ENCODE assay signal across 1 cellular context in genomic region chr4:183658362-183659028, GRCh38.
TF ChIP-seq lines count a peak whose summit lies in the region.

No MANE protein-coding gene starts in this region.

TF ChIP-seq in HepG2, 621 proteins besides CTCF, POLR2A, EP300 and RAD21 (continued from another document and continues in another):
- TF ChIP-seq SNAPC5 (CRISPR knock-in tag; IDR thresholded peaks at IDR 0.05; ENCODE audit: borderline replicate concordance): no peak
- no peak for TF ChIP-seq ZNF24 (IDR thresholded peaks at IDR 0.05)
- TF ChIP-seq SALL2 (CRISPR knock-in tag; IDR thresholded peaks at IDR 0.05): 0 out of 2 replicates have a peak, but pooled peaks have one; percentile 19
- TF ChIP-seq ZNF629 (CRISPR knock-in tag; conservative IDR thresholded peaks at IDR 0.05): no peak; the same call in 1 of the 2 replicates
- 0 out of 2 replicates have a peak, but pooled peaks have one; percentile 8 for TF ChIP-seq YEATS4 (CRISPR knock-in tag; IDR thresholded peaks at IDR 0.05; ENCODE audit: borderline replicate concordance)
- TF ChIP-seq MYNN (CRISPR knock-in tag; IDR thresholded peaks at IDR 0.05; ENCODE audit: low read depth): no peak
- no peak for TF ChIP-seq SNAPC4 (CRISPR knock-in tag; IDR thresholded peaks at IDR 0.05)
- TF ChIP-seq TOPORS (CRISPR knock-in tag; IDR thresholded peaks at IDR 0.05): no peak
- peak; percentile 34; the same call in 1 of the 2 replicates for TF ChIP-seq RFX3 (CRISPR knock-in tag; IDR thresholded peaks at IDR 0.05)
- TF ChIP-seq NRL (CRISPR knock-in tag; IDR thresholded peaks at IDR 0.05; ENCODE audit: borderline replicate concordance): no peak
- TF ChIP-seq ETS1 (CRISPR knock-in tag; IDR thresholded peaks at IDR 0.05): no peak
- TF ChIP-seq RNF2 (conservative IDR thresholded peaks at IDR 0.05; ENCODE audit: low read depth): peak; percentile 63; the same call in 1 of the 2 replicates
- TF ChIP-seq EEA1 (CRISPR knock-in tag; IDR thresholded peaks at IDR 0.05; ENCODE audit: borderline replicate concordance): 0 out of 2 replicates have a peak, but pooled peaks have one; percentile 47
- TF ChIP-seq FOXO1 (CRISPR knock-in tag; IDR thresholded peaks at IDR 0.05): no peak
- TF ChIP-seq ZXDC (CRISPR knock-in tag; IDR thresholded peaks at IDR 0.05): 0 out of 2 replicates have a peak, but pooled peaks have one; percentile 6
- no peak for TF ChIP-seq RELA (CRISPR knock-in tag; IDR thresholded peaks at IDR 0.05)
- no peak for TF ChIP-seq TFAP4 (IDR thresholded peaks at IDR 0.05; ENCODE audit: borderline replicate concordance, low read depth)
- peak; percentile 75; the same call in 1 of the 2 replicates for TF ChIP-seq ELF4 (CRISPR knock-in tag; IDR thresholded peaks at IDR 0.05; ENCODE audit: borderline replicate concordance)
- no peak for TF ChIP-seq EED (CRISPR knock-in tag; IDR thresholded peaks at IDR 0.05)
- TF ChIP-seq CCDC6 (CRISPR knock-in tag; IDR thresholded peaks at IDR 0.05): 0 out of 2 replicates have a peak, but pooled peaks have one; percentile 22
- TF ChIP-seq FOXM1 (CRISPR knock-in tag; IDR thresholded peaks at IDR 0.05): no peak
- TF ChIP-seq ZNF841 (CRISPR knock-in tag; IDR thresholded peaks at IDR 0.05; ENCODE audit: borderline replicate concordance): no peak
- TF ChIP-seq DBP (CRISPR knock-in tag; IDR thresholded peaks at IDR 0.05; ENCODE audit: not compliant biosample characterization): no peak
- no peak for TF ChIP-seq E2F2 (CRISPR knock-in tag; IDR thresholded peaks at IDR 0.05; ENCODE audit: borderline replicate concordance)
- TF ChIP-seq SKIL (CRISPR knock-in tag; IDR thresholded peaks at IDR 0.05; ENCODE audit: borderline replicate concordance): no peak
- peak; percentile 64; the same call in 1 of the 2 replicates for TF ChIP-seq MAX (IDR thresholded peaks at IDR 0.05)
- TF ChIP-seq NFIB (CRISPR knock-in tag; IDR thresholded peaks at IDR 0.05; ENCODE audit: borderline replicate concordance): no peak
- TF ChIP-seq JDP2 (CRISPR knock-in tag; IDR thresholded peaks at IDR 0.05; ENCODE audit: borderline replicate concordance): no peak
- TF ChIP-seq ZNF619 (CRISPR knock-in tag; IDR thresholded peaks at IDR 0.05): 0 out of 2 replicates have a peak, but pooled peaks have one; percentile 16
- no peak for TF ChIP-seq TAF15 (IDR thresholded peaks at IDR 0.05; ENCODE audit: low read depth, low read length, poor library complexity, severe bottlenecking)
- peak; percentile 15; the same call in 1 of the 2 replicates for TF ChIP-seq TFDP1 (CRISPR knock-in tag; IDR thresholded peaks at IDR 0.05; ENCODE audit: borderline replicate concordance)
- peak; percentile 47 for TF ChIP-seq AGO2 (optimal IDR thresholded peaks at IDR 0.05; ENCODE audit: low read depth, low read length)
- TF ChIP-seq GMEB1 (CRISPR knock-in tag; IDR thresholded peaks at IDR 0.05; ENCODE audit: borderline replicate concordance): no peak
- no peak for TF ChIP-seq CBX2 (IDR thresholded peaks at IDR 0.05; ENCODE audit: low read depth, low read length)
- TF ChIP-seq CBX2 (CRISPR knock-in tag; IDR thresholded peaks at IDR 0.05; ENCODE audit: low read depth): no peak
- no peak for TF ChIP-seq ZNF513 (CRISPR knock-in tag; conservative IDR thresholded peaks at IDR 0.05)
- TF ChIP-seq ZNF430 (CRISPR knock-in tag; IDR thresholded peaks at IDR 0.05): no peak
